Comparison of ENCODE assay signal across 26 cellular contexts in genomic region chr9:128416432-128417019, GRCh38.
A peak's percentile ranks its signal among the peaks of the same experiment; 100 is the strongest.
DNase-seq lines count a peak whose midpoint lies in the region; ATAC-seq and TF ChIP-seq lines count a peak whose summit lies in the region.
"Had no signal": no experiment of that assay in that cellular context is flagged by ENCODE, and none has a peak within 500 bp of the region (broad histone marks: within the 10 kb centered on the region; RNA-seq: fewer than 3 reads in every experiment).

No MANE protein-coding gene starts in this region.

- no peaks in the 10 kb centered on the region for H3K36me3 Mint-ChIP-seq in nephron progenitor cell (ENCODE audit: low read depth)
- H3K36me3 Mint-ChIP-seq: activated naive CD4-positive, alpha-beta T cell treated with anti-CD3 and anti-CD28 coated beads, Interleukin-2, amount 50 U/mL, for 72 hours; neural progenitor cell had no signal

- H3K27ac Mint-ChIP-seq in nephron progenitor cell: peak overlapping the region; percentile 63
- H3K27ac Mint-ChIP-seq: activated naive CD4-positive, alpha-beta T cell treated with anti-CD3 and anti-CD28 coated beads, Interleukin-2, amount 50 U/mL, for 72 hours; activated T-cell treated with anti-CD3 and anti-CD28 coated beads, Interleukin-2, amount 50 U/mL, for 72 hours had no signal

- H3K27me3 Mint-ChIP-seq in nephron progenitor cell (ENCODE audit: low read depth, poor library complexity): peaks cover 5% of the 10 kb centered on the region

- DNase-seq in NOMO-1 (lab: John Stamatoyannopoulos, UW; ENCODE audit: unreplicated experiment in 2 of 2): peak; percentile 15 to 22
- no peak for DNase-seq in NOMO-1 treated with dmso at 0.1 percent for 144 hours (lab: John Stamatoyannopoulos, UW; ENCODE audit: unreplicated experiment)
- DNase-seq in nephron progenitor cell: no peak
- no peak for DNase-seq in globus pallidus (ENCODE audit: low spot score)
- DNase-seq in GM20000 (ENCODE audit: low spot score): no peak
- DNase-seq in NCI-H2171 treated with DMSO at 0.1 percent for 48 hours (lab: John Stamatoyannopoulos, UW): no peak
- DNase-seq: 8988T; activated CD4-positive, alpha-beta T cell treated with anti-CD3 and anti-CD28 coated beads for 4 hours; activated T-cell treated with anti-CD3 and anti-CD28 coated beads, Interleukin-2, amount 50 U/mL, for 72 hours; AML-193; cerebellar nuclear complex; effector CD4-positive, alpha-beta T cell; GOT3; hippocampal formation; IMR-90; mucosa of descending colon; NCI-H2107; SHP77 treated with DMSO at 0.1 percent for 48 hours; stimulated activated CD4-positive, alpha-beta T cell treated with anti-CD3 and anti-CD28 coated beads, Interleukin-1b, Interleukin-23, amount 100 ng/mL, for 48 hours; T-helper 1 cell; testis had no signal

- TF ChIP-seq CTCF in nephron progenitor cell (IDR thresholded peaks at IDR 0.05) (no peak), GM20000 (IDR thresholded peaks at IDR 0.05; ENCODE audit: extremely low read depth, missing control alignments) (no peak)

- no peaks in the 10 kb centered on the region for H3K9me3 Mint-ChIP-seq in nephron progenitor cell
- H3K9me3 Mint-ChIP-seq: activated naive CD4-positive, alpha-beta T cell treated with anti-CD3 and anti-CD28 coated beads, Interleukin-2, amount 50 U/mL, for 72 hours; activated T-cell treated with anti-CD3 and anti-CD28 coated beads, Interleukin-2, amount 50 U/mL, for 72 hours had no signal

- ATAC-seq in HG02642 (IDR thresholded peaks at IDR 0.05; ENCODE audit: poor library complexity, unreplicated experiment): no peak
- ATAC-seq: activated naive CD4-positive, alpha-beta T cell treated with anti-CD3 and anti-CD28 coated beads, Interleukin-2, amount 50 U/mL, for 72 hours; activated T-cell treated with anti-CD3 and anti-CD28 coated beads, Interleukin-2, amount 50 U/mL, for 72 hours; foreskin keratinocyte; mucosa of descending colon had no signal

- peak overlapping the region; percentile 49 for H3K27ac ChIP-seq in angular gyrus (ENCODE audit: low read depth, low read length)
- H3K27ac ChIP-seq: foreskin keratinocyte, neural progenitor cell, testis had no signal

- H3K4me1 Mint-ChIP-seq in nephron progenitor cell: peaks cover 44% of the 10 kb centered on the region

- H3K4me3 Mint-ChIP-seq in nephron progenitor cell: peak overlapping the region; percentile 36
- H3K4me3 Mint-ChIP-seq: activated T-cell treated with anti-CD3 and anti-CD28 coated beads, Interleukin-2, amount 50 U/mL, for 72 hours; neural progenitor cell had no signal

Comparison
In these comparisons a context has a peak if more than half of its experiments do, and no peak if none do; other contexts are left out.
1. DNase-seq: peak in NOMO-1 (2 of 2); none in NOMO-1 treated with dmso at 0.1 percent for 144 hours (single experiment), nephron progenitor cell (single experiment), globus pallidus (single experiment), GM20000 (single experiment) and NCI-H2171 treated with DMSO at 0.1 percent for 48 hours (single experiment).